8 cellular contexts compared by ENCODE assay signal in genomic region chr1:84690397-84691138, GRCh38. TPM values are rescaled to one million over a fixed set of nuclear protein-coding genes. Genes with fewer than 3 reads are reported as not detected.
DNase-seq lines count a peak whose midpoint lies in the region; ATAC-seq, FAIRE-seq and TF ChIP-seq lines count a peak whose summit lies in the region.

Gene SSX2IP (minus strand): TSS chr1:84690461. CDS start chr1:84671219, 19,242 bp downstream.

- DNase-seq in Ammon's horn (ENCODE audit: low spot score), result peak; percentile 94
- peak; percentile 88 for DNase-seq in GM19238 (ENCODE audit: insufficient read length, low spot score)
- peak; percentile 99 for DNase-seq in NCI-H510A (lab: John Stamatoyannopoulos, UW)
- DNase-seq in activated CD4-positive, alpha-beta T cell treated with anti-CD3 and anti-CD28 coated beads for 1 hour, result peak; percentile 100
- peak; percentile 97 for DNase-seq in chondrocyte (ENCODE audit: low spot score)
- DNase-seq in kidney, result peak; percentile 99
- DNase-seq in stimulated activated CD4-positive, alpha-beta T cell treated with anti-CD3 and anti-CD28 coated beads, Interleukin-15, amount 100 ng/mL, for 1 hour (ENCODE audit: low read depth in 1 of 2, low spot score in 1 of 2), result peak; percentile 99 to 100

- H3K4me3 Mint-ChIP-seq in chondrocyte (ENCODE audit: unreplicated experiment), result peak within 1 kb of the TSS; percentile 81

- no peaks in the 10 kb centered on the region for H3K36me3 Mint-ChIP-seq in chondrocyte (ENCODE audit: low read depth)

- no peak for FAIRE-seq in kidney (lab: Jason Lieb, UNC)

- H3K27me3 Mint-ChIP-seq in chondrocyte (ENCODE audit: low read depth), result no peaks in the 10 kb centered on the region

- peaks cover 0 to 5% of the 10 kb centered on the region in 2 donors for H3K4me1 ChIP-seq in kidney (ENCODE audit: control insufficient read depth in 1 of 2, insufficient read depth in 1 of 2, low read depth in 1 of 2, low read length in 2 of 2)

- H3K9me3 Mint-ChIP-seq in chondrocyte (ENCODE audit: low read depth), result peaks cover 4% of the 10 kb centered on the region

- no peaks in the 10 kb centered on the region for H3K36me3 ChIP-seq in kidney (ENCODE audit: control insufficient read depth in 1 of 2, insufficient read depth in 2 of 2, low read length in 2 of 2)

- TF ChIP-seq CTCF in chondrocyte (IDR thresholded peaks at IDR 0.05) (no peak), kidney (IDR thresholded peaks at IDR 0.05; ENCODE audit: borderline replicate concordance, extremely low read depth, insufficient read depth) (no peak)

- H3K4me1 Mint-ChIP-seq in chondrocyte (ENCODE audit: low read depth), result peaks cover 32% of the 10 kb centered on the region

- peak within 1 kb of the TSS; percentile 59 to 76 for H3K27ac ChIP-seq in kidney (ENCODE audit: low read depth in 2 of 2, low read length in 2 of 2)

- H3K27ac Mint-ChIP-seq in chondrocyte (ENCODE audit: unreplicated experiment), result peak within 1 kb of the TSS; percentile 76

- peak; percentile 90 for ATAC-seq in HG03439 (IDR thresholded peaks at IDR 0.05; ENCODE audit: unreplicated experiment)

- no peaks in the 10 kb centered on the region for H3K9me3 ChIP-seq in kidney (ENCODE audit: control insufficient read depth in 1 of 2, low read length in 2 of 2)

- peak within 1 kb of the TSS; percentile 74 to 80 for H3K4me3 ChIP-seq in kidney (ENCODE audit: low read length in 2 of 2)

- intact Hi-C loops in kidney (cut with DNase I), result no loop called here

- peak within 1 kb of the TSS; percentile 43 to 78 for H3K9ac ChIP-seq in kidney (ENCODE audit: low read length in 2 of 2)

RNA-seq across cellular contexts. Expression of gene SSX2IP, which starts in this region (rescaled TPM):
- total RNA-seq in chondrocyte (6.1 to 9.5 TPM (median 6.2 TPM) in 3 replicates), kidney (18.2 TPM)
- 12.1 TPM for polyA plus RNA-seq in kidney (ENCODE audit: insufficient read depth, low read depth, low replicate concordance)

Comparison
In these comparisons a context has a peak if more than half of its experiments do, and no peak if none do; other contexts are left out.
1. Peak in every context shown above with its lines: DNase-seq, ATAC-seq, H3K4me3 ChIP-seq and H3K27ac ChIP-seq.